8 cellular contexts compared by ENCODE assay signal in genomic region chr17:68011199-68011665, GRCh38. TPM values are rescaled to one million over a fixed set of nuclear protein-coding genes. Genes with fewer than 3 reads are reported as not detected.
DNase-seq lines count a peak whose midpoint lies in the region; ATAC-seq and TF ChIP-seq lines count a peak whose summit lies in the region.

No MANE protein-coding gene starts in this region.

- H3K36me3 ChIP-seq in hepatocyte (replicated peaks; ENCODE audit: insufficient read depth, low read depth) = no peaks in the 10 kb centered on the region

- no peak overlapping the region for H3K4me3 ChIP-seq in hepatocyte

- peak; percentile 80 for DNase-seq in D341Med (ENCODE audit: low spot score)
- DNase-seq in SKM-1 treated with dmso at 0.1 percent for 144 hours (lab: John Stamatoyannopoulos, UW; ENCODE audit: unreplicated experiment) = peak; percentile 29
- DNase-seq in hepatocyte (ENCODE audit: low spot score) = peak; percentile 55
- DNase-seq in stimulated activated CD4-positive, alpha-beta T cell treated with anti-CD3 and anti-CD28 coated beads, Interleukin-1b, Interleukin-23, amount 100 ng/mL, for 1 hour (ENCODE audit: low read depth in 2 of 2) = peak; percentile 12 to 46
- no peak for DNase-seq in cerebellum (ENCODE audit: low spot score)

- no peaks in the 10 kb centered on the region for H3K9me3 ChIP-seq in hepatocyte (ENCODE audit: low read depth)

- peak overlapping the region; percentile 63 for H3K4me3 Mint-ChIP-seq in activated naive CD8-positive, alpha-beta T cell

- no peaks in the 10 kb centered on the region for H3K27me3 ChIP-seq in hepatocyte

- no peak overlapping the region for H3K27ac Mint-ChIP-seq in activated naive CD8-positive, alpha-beta T cell

- H2AFZ ChIP-seq in hepatocyte = no peak overlapping the region

- peaks cover 6% of the 10 kb centered on the region for H3K4me1 Mint-ChIP-seq in activated naive CD8-positive, alpha-beta T cell (ENCODE audit: low read depth)

- H4K20me1 ChIP-seq in hepatocyte (ENCODE audit: insufficient read depth, poor library complexity, severe bottlenecking) = no peaks in the 10 kb centered on the region

- no peaks in the 10 kb centered on the region for H3K9me2 ChIP-seq in hepatocyte (replicated peaks; ENCODE audit: insufficient read depth)

- H3K9me3 Mint-ChIP-seq in activated naive CD8-positive, alpha-beta T cell (ENCODE audit: low read depth) = no peaks in the 10 kb centered on the region

- no peaks in the 10 kb centered on the region for H3K36me3 Mint-ChIP-seq in activated naive CD8-positive, alpha-beta T cell

- WGBS in hepatocyte (ENCODE audit: low lambda C conversion rate, missing lambda C conversion rate) = 40% methylated on average over 17 of the region's 20 CpGs

- H3K27ac ChIP-seq in hepatocyte = no peak overlapping the region

- ATAC-seq in HG03025 (IDR thresholded peaks at IDR 0.05; ENCODE audit: low FRiP score, unreplicated experiment) (peak; percentile 51), GM21825 (IDR thresholded peaks at IDR 0.05; ENCODE audit: unreplicated experiment) (no peak)

- H3K27me3 Mint-ChIP-seq in activated naive CD8-positive, alpha-beta T cell = peaks cover 1% of the 10 kb centered on the region

- H3K4me1 ChIP-seq in hepatocyte (ENCODE audit: insufficient read depth) = no peaks in the 10 kb centered on the region

- peak; percentile 55 for TF ChIP-seq CTCF in hepatocyte (IDR thresholded peaks at IDR 0.05; ENCODE audit: poor library complexity)

- no peaks in the 10 kb centered on the region for H3K79me2 ChIP-seq in hepatocyte

- peak overlapping the region; percentile 60 for H3K4me2 ChIP-seq in hepatocyte

RNA-seq across cellular contexts. Expression of gene C17orf58, which starts 15.0 kb away (rescaled TPM):
- total RNA-seq in hepatocyte = 14.9 and 16.1 TPM in 2 replicates
- 12.1 and 18.9 TPM in 2 replicates for polyA plus RNA-seq in hepatocyte
- total RNA-seq in cerebellum = 17.0 TPM

RNA-seq across cellular contexts. Expression of gene KPNA2, which starts 24.3 kb away (rescaled TPM):
- total RNA-seq in hepatocyte (62.6 and 72.1 TPM in 2 replicates), cerebellum (39.7 TPM)
- polyA plus RNA-seq in hepatocyte = 99.5 and 109 TPM in 2 replicates
